In genomic region chr9:132486706-132487350, GRCh38 we compare ENCODE assay signal across 10 cellular contexts.
DNase-seq lines count a peak whose midpoint lies in the region; TF ChIP-seq lines count a peak whose summit lies in the region.
"Had no signal": no experiment of that assay in that cellular context is flagged by ENCODE, and none has a peak within 500 bp of the region (broad histone marks: within the 10 kb centered on the region; RNA-seq: fewer than 3 reads in every experiment).

No MANE protein-coding gene starts in this region.

- H3K4me3 Mint-ChIP-seq in glutamatergic neuron (ENCODE audit: unreplicated experiment) = no peak overlapping the region

- no peak overlapping the region for H3K27ac Mint-ChIP-seq in glutamatergic neuron (ENCODE audit: unreplicated experiment)

- in situ Hi-C loops in ACHN (cut with HindIII; ENCODE audit: low pct_ligation_motif_present, low pct_unique_long_range_greater_than_20kb, low sequenced_read_pairs) = no loop called here

- H3K36me3 Mint-ChIP-seq in glutamatergic neuron (ENCODE audit: unreplicated experiment) = peaks cover 2% of the 10 kb centered on the region

- TF ChIP-seq CTCF in glutamatergic neuron (IDR thresholded peaks at IDR 0.05; ENCODE audit: partially characterized antibody, unreplicated experiment) = no peak

- H3K9me3 Mint-ChIP-seq in glutamatergic neuron (ENCODE audit: unreplicated experiment) = peaks cover 6% of the 10 kb centered on the region

- H3K27me3 Mint-ChIP-seq in glutamatergic neuron (ENCODE audit: unreplicated experiment) = peaks cover 6% of the 10 kb centered on the region

- DNase-seq in NCI-H82 (lab: John Stamatoyannopoulos, UW) = peak; percentile 78
- peak; percentile 15 for DNase-seq in activated CD8-positive, alpha-beta memory T cell treated with anti-CD3 and anti-CD28 coated beads, Interleukin-2, amount 50 U/mL, for 24 hours (ENCODE audit: extremely low read depth)
- peak; percentile 40 for DNase-seq in glutamatergic neuron
- DNase-seq in stimulated activated CD8-positive, alpha-beta memory T cell treated with anti-CD3 and anti-CD28 coated beads, Interleukin-4, amount 100 ng/mL, for 48 hours = peak; percentile 71
- DNase-seq in superior temporal gyrus (ENCODE audit: extremely low spot score) = no peak
- no peak for DNase-seq in AML-193 (lab: John Stamatoyannopoulos, UW)
- DNase-seq in ACHN = no peak
- DNase-seq in HT-29 (ENCODE audit: low spot score) = no peak
- DNase-seq: NCI-H1092 treated with DMSO at 0.1 percent for 48 hours, SJCRH30 had no signal

- H3K4me1 Mint-ChIP-seq in glutamatergic neuron (ENCODE audit: low read depth, unreplicated experiment) = peaks cover 23% of the 10 kb centered on the region

Comparison
In these comparisons a context has a peak if more than half of its experiments do, and no peak if none do; other contexts are left out.
1. DNase-seq: peak in NCI-H82 (single experiment), activated CD8-positive, alpha-beta memory T cell treated with anti-CD3 and anti-CD28 coated beads, Interleukin-2, amount 50 U/mL, for 24 hours (single experiment), glutamatergic neuron (single experiment) and stimulated activated CD8-positive, alpha-beta memory T cell treated with anti-CD3 and anti-CD28 coated beads, Interleukin-4, amount 100 ng/mL, for 48 hours (single experiment); none in superior temporal gyrus (single experiment), AML-193 (0 of 2), ACHN (single experiment) and HT-29 (single experiment).